ENCODE assay signal across 8 cellular contexts in the genomic region with DNA sequence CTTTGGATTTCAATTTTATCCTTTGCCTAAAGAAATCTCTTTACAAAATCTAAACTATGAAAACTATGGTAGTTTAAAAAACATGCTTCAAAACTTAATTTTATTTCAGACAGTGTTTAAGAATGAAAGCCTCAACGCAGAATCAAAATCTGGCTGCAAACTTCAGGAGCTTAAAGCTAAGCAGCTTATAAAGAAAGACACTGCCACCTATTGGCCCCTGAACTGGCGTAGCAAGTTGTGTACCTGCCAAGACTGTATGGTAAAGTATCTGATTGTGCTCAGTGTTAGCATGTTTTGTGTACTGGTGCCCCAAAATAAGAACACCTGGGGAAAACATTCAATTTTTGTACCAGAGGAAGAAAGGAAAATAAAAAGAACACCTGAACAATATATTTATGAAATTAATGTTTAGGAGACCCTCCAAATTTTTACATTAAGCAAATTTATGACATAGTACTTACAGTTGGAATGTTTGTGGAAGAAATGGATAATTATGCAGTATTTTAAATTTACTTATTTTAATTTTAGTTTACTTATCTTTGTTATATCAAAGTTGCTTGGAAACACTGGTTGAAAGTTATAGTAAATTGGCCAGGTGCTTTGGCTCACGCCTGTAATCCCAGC. TPM values are rescaled to one million over a fixed set of nuclear protein-coding genes. Genes with fewer than 3 reads are reported as not detected.
A peak's percentile ranks its signal among the peaks of the same experiment; 100 is the strongest.
DNase-seq lines count a peak whose midpoint lies in the region; ATAC-seq, FAIRE-seq and TF ChIP-seq lines count a peak whose summit lies in the region.

No MANE protein-coding gene starts in this region.

- POLR2A ChIA-PET in GM12878 (lab: Charles Lee), result interaction anchor here (0.6 to 0.7 kb wide), 3 partner anchors 105 to 660 kb away, joined by 3 to 5 read pairs (median 3); no protein-coding TSS in a partner anchor

- H3K27ac ChIP-seq in BLaER1 treated with 17β-estradiol and CSF1 and Interleukin-3, amounts not matched to agents 10 nM and 100 nM, result peak overlapping the region in 6 of 11 experiments; percentile 54 to 92 (median 76); a peak in 12 of 22 replicates
- no peak overlapping the region for H3K27ac ChIP-seq in KMS-11
- H3K27ac ChIP-seq in GM12878 (ENCODE audit: control insufficient read depth, insufficient read depth), result no peak overlapping the region
- no peak overlapping the region for H3K27ac ChIP-seq in upper lobe of right lung

- intact Hi-C loops in GM12878 (cut with micrococcal nuclease; ENCODE audit: unreplicated experiment) (loop anchor here (1.0 to 5.0 kb wide), 3 partner anchors 80 to 267 kb away; no protein-coding TSS in a partner anchor), upper lobe of right lung (cut with DNase I) (no loop called here)

- TF ChIP-seq EP300 in GM12878 (IDR thresholded peaks at IDR 0.05; ENCODE audit: borderline replicate concordance in 1 of 2, control insufficient read depth in 1 of 2, low read depth in 2 of 2, low read length in 2 of 2), result no peak

- in situ Hi-C loops in GM12878 (cut with MboI), result loop anchor here (5.0 kb wide), 1 partner anchor 107 kb away; no protein-coding TSS in a partner anchor

- H3K4me2 ChIP-seq in BLaER1 treated with 17β-estradiol and CSF1 and Interleukin-3, amounts not matched to agents 10 nM and 100 nM, result peak overlapping the region in 8 of 11 experiments; percentile 59 to 76 (median 68); a peak in 16 of 22 replicates
- H3K4me2 ChIP-seq in KMS-11, result no peak overlapping the region
- no peak overlapping the region for H3K4me2 ChIP-seq in GM12878 (ENCODE audit: control insufficient read depth, insufficient read depth)

- peaks cover 76 to 90% (median 78%) of the 10 kb centered on the region in 11 experiments for H3K36me3 ChIP-seq in BLaER1 treated with 17β-estradiol and CSF1 and Interleukin-3, amounts not matched to agents 10 nM and 100 nM
- no peaks in the 10 kb centered on the region for H3K36me3 ChIP-seq in KMS-11 (ENCODE audit: insufficient read depth)
- H3K36me3 ChIP-seq in GM12878 (ENCODE audit: control insufficient read depth in 2 of 2, insufficient read depth in 2 of 2, low read length in 1 of 2), result peaks cover 6 to 13% of the 10 kb centered on the region in 2 experiments
- H3K36me3 ChIP-seq in upper lobe of right lung, result peaks cover 95% of the 10 kb centered on the region

- CTCF ChIA-PET in GM12878 (lab: Yijun Ruan, JAX), result interaction anchor here (0.6 to 2.7 kb wide), 31 partner anchors 11 to 412 kb away, joined by 3 to 51 read pairs (median 4); a partner anchor contains a TSS

- no peak overlapping the region for H3K4me3 ChIP-seq in BLaER1 treated with 17β-estradiol and CSF1 and Interleukin-3, amounts not matched to agents 10 nM and 100 nM
- H3K4me3 ChIP-seq in KMS-11 (IDR thresholded peaks at IDR 0.05; ENCODE audit: insufficient read depth, low read depth, low read length) (no peak overlapping the region), GM12878 (no peak overlapping the region), upper lobe of right lung (no peak overlapping the region)

- 70% methylated on average over 3 of the region's 3 CpGs for WGBS in GM12878 (ENCODE audit: insufficient coverage, insufficient replicate concordance, low lambda C conversion rate, missing lambda C conversion rate)

- RAD21 ChIA-PET in GM12878 (lab: Charles Lee; ENCODE audit: unreplicated experiment), result interaction anchor here (0.6 to 3.7 kb wide), 14 partner anchors 13 to 449 kb away, joined by 3 to 40 read pairs (median 3); a partner anchor contains a TSS

- no TSS peak for BruUV-seq in GM12878 (replicated peaks; lab: Mats Ljungman, UMichigan)

- no peaks in the 10 kb centered on the region for H3K9me3 ChIP-seq in BLaER1 treated with 17β-estradiol and CSF1 and Interleukin-3, amounts not matched to agents 10 nM and 100 nM (replicated peaks in 1 of 11)
- H3K9me3 ChIP-seq in GM12878 (replicated peaks; ENCODE audit: control insufficient read depth, insufficient read depth, low read length) (no peaks in the 10 kb centered on the region), upper lobe of right lung (no peaks in the 10 kb centered on the region)

- peak; percentile 58 for TF ChIP-seq CTCF in KMS-11 (conservative IDR thresholded peaks at IDR 0.05; ENCODE audit: low read depth, low read length)
- TF ChIP-seq CTCF in GM12878 (IDR thresholded peaks at IDR 0.05 in 2 of 3, conservative IDR thresholded peaks at IDR 0.05 in 1 of 3; ENCODE audit: control insufficient read depth in 2 of 3, extremely low read depth in 1 of 3, insufficient read depth in 1 of 3, low read depth in 3 of 3, low read length in 3 of 3), result peak; percentile 74 to 87 (median 75)
- TF ChIP-seq CTCF in upper lobe of right lung (IDR thresholded peaks at IDR 0.05), result peak; percentile 58

- peak; percentile 98 for ATAC-seq in GM12878
- peak; percentile 85 for ATAC-seq in upper lobe of right lung
- ATAC-seq in GM18873 (IDR thresholded peaks at IDR 0.05; ENCODE audit: low FRiP score, unreplicated experiment), result no peak

- peak; percentile 25 for DNase-seq in GM18507 (ENCODE audit: extremely low spot score, insufficient read length, low read depth)
- DNase-seq in RKO (ENCODE audit: low spot score), result peak; percentile 71
- DNase-seq in GM12878 (ENCODE audit: low read depth, low spot score), result no peak
- DNase-seq in left kidney (ENCODE audit: low read depth, low spot score), result peak; percentile 76
- DNase-seq in upper lobe of right lung, result peak; percentile 29

- H3K27me3 ChIP-seq in BLaER1 treated with 17β-estradiol and CSF1 and Interleukin-3, amounts not matched to agents 10 nM and 100 nM, result no peaks in the 10 kb centered on the region
- no peaks in the 10 kb centered on the region for H3K27me3 ChIP-seq in KMS-11 (ENCODE audit: insufficient read depth, low read depth)
- H3K27me3 ChIP-seq in GM12878 (replicated peaks in 1 of 2; ENCODE audit: control insufficient read depth in 2 of 2, insufficient read depth in 2 of 2, low read length in 1 of 2), result no peaks in the 10 kb centered on the region
- H3K27me3 ChIP-seq in upper lobe of right lung, result no peaks in the 10 kb centered on the region

- H3K4me1 ChIP-seq in BLaER1 treated with 17β-estradiol and CSF1 and Interleukin-3, amounts not matched to agents 10 nM and 100 nM, result peaks cover 0 to 34% (median 25%) of the 10 kb centered on the region in 10 experiments; a peak in 17 of 20 replicates
- H3K4me1 ChIP-seq in KMS-11 (ENCODE audit: low read depth, poor library complexity, severe bottlenecking) (no peaks in the 10 kb centered on the region), GM12878 (ENCODE audit: control insufficient read depth, insufficient read depth, low read length) (no peaks in the 10 kb centered on the region), upper lobe of right lung (no peaks in the 10 kb centered on the region)

- H4K20me1 ChIP-seq in BLaER1 treated with 17β-estradiol and CSF1 and Interleukin-3, amounts not matched to agents 10 nM and 100 nM, result peaks cover 0 to 4% (median 0%) of the 10 kb centered on the region in 11 experiments; a peak in 3 of 22 replicates
- no peaks in the 10 kb centered on the region for H4K20me1 ChIP-seq in KMS-11 (ENCODE audit: insufficient read depth)
- H4K20me1 ChIP-seq in GM12878 (ENCODE audit: control insufficient read depth, insufficient read depth), result no peaks in the 10 kb centered on the region

- FAIRE-seq in GM18507 (lab: Jason Lieb, UNC), result peak; percentile 80
- FAIRE-seq in GM12878 (lab: Jason Lieb, UNC), result no peak

- H3K9ac ChIP-seq in BLaER1 treated with 17β-estradiol and CSF1 and Interleukin-3, amounts not matched to agents 10 nM and 100 nM, result peak overlapping the region in 4 of 11 experiments; percentile 44 to 73 (median 50); a peak in 5 of 22 replicates
- H3K9ac ChIP-seq in KMS-11 (no peak overlapping the region), GM12878 (ENCODE audit: control insufficient read depth, insufficient read depth, low read length) (no peak overlapping the region)

- SMC1A ChIA-PET in GM12878 (lab: Charles Lee; ENCODE audit: uncharacterized antibody, unreplicated experiment), result interaction anchor here (0.6 to 1.8 kb wide), 22 partner anchors 9 to 673 kb away, joined by 3 to 24 read pairs (median 3); a partner anchor contains a TSS

- TF ChIP-seq POLR2A in GM12878 (IDR thresholded peaks at IDR 0.05; ENCODE audit: low read depth, low read length), result no peak

- no peaks in the 10 kb centered on the region for H3K79me2 ChIP-seq in KMS-11 (ENCODE audit: insufficient read depth, low read depth)
- no peaks in the 10 kb centered on the region for H3K79me2 ChIP-seq in GM12878 (ENCODE audit: control insufficient read depth, insufficient read depth, low read length)

- TF ChIP-seq RAD21 in GM12878 (IDR thresholded peaks at IDR 0.05; ENCODE audit: insufficient read depth, low read depth, low read length), result peak; percentile 84

- H2AFZ ChIP-seq in KMS-11 (ENCODE audit: low read depth) (no peak overlapping the region), GM12878 (ENCODE audit: control insufficient read depth, low read depth, low read length) (no peak overlapping the region)

RNA-seq across cellular contexts. Expression of a gene that starts 12.2 kb away (rescaled TPM):
- total RNA-seq in GM12878 (2013; cell fraction: nucleolus; rRNA removed), result 19.5 and 23.5 TPM in 2 replicates
- 59.5 and 60.0 TPM in 2 replicates for total RNA-seq in GM12878 (2014; rRNA removed)
- total RNA-seq in GM12878 (2014; rRNA removed; fragmentation: Illumina TruSeq; extraction: Trizol), result 32.2 and 33.4 TPM in 2 replicates
- total RNA-seq in GM12878 (2021), result 33.1 and 36.6 TPM in 2 replicates
- 20.3 TPM for polyA plus RNA-seq in GM12878 (2011; ENCODE audit: low read depth)
- 85.6 and 99.2 TPM in 2 replicates for polyA plus RNA-seq in GM12878 (2011; rRNA removed)
- polyA plus RNA-seq in GM12878 (2011; cell fraction: cytosol; rRNA removed), result 53.5 and 53.8 TPM in 2 replicates
- 40.5 and 45.1 TPM in 2 replicates for polyA plus RNA-seq in GM12878 (2011; cell fraction: nucleus; rRNA removed)
- 23.0 and 28.6 TPM in 2 replicates for polyA plus RNA-seq in GM12878 (2012)
- polyA plus RNA-seq in GM12878 (2014; fragmentation: Illumina TruSeq; extraction: Trizol), result 47.3 and 59.0 TPM in 2 replicates
- 10 to 100 TPM; 14.3 to 20.8 TPM for polyA plus RNA-seq in GM12878 (2014; fragmentation: Nextera tagmentation; extraction: Ambion mirVana)
- polyA plus RNA-seq in GM12878 (2014; rRNA removed), result 52.6 and 67.0 TPM in 2 replicates
- 10 to 100 TPM; 63.3 to 66.7 TPM for polyA plus RNA-seq in GM12878 (2016; fragmentation: Nextera tagmentation; extraction: Ambion mirVana)
- polyA minus RNA-seq in GM12878 (2011; rRNA and poly(A)+ RNA removed), result 42.2 and 43.7 TPM in 2 replicates
- polyA minus RNA-seq in GM12878 (2011; cell fraction: cytosol; rRNA and poly(A)+ RNA removed), result 26.9 and 29.5 TPM in 2 replicates
- 22.7 and 26.8 TPM in 2 replicates for polyA minus RNA-seq in GM12878 (2011; cell fraction: nucleus; rRNA and poly(A)+ RNA removed)
- total RNA-seq in upper lobe of right lung, result 13.8 TPM

RNA-seq across cellular contexts. Expression of a gene that starts 12.3 kb away (rescaled TPM):
- 6.7 and 10.1 TPM in 2 replicates for total RNA-seq in GM12878 (2013; cell fraction: nucleolus; rRNA removed)
- total RNA-seq in GM12878 (2014; rRNA removed), result 33.4 and 37.0 TPM in 2 replicates
- total RNA-seq in GM12878 (2014; rRNA removed; fragmentation: Illumina TruSeq; extraction: Trizol), result 29.2 and 32.6 TPM in 2 replicates
- 18.5 and 21.6 TPM in 2 replicates for total RNA-seq in GM12878 (2021)
- polyA plus RNA-seq in GM12878 (2011; ENCODE audit: low read depth), result 4.7 TPM
- polyA plus RNA-seq in GM12878 (2011; rRNA removed), result 40.3 and 59.8 TPM in 2 replicates
- polyA plus RNA-seq in GM12878 (2011; cell fraction: cytosol; rRNA removed), result 12.3 and 14.2 TPM in 2 replicates
- 14.3 and 15.4 TPM in 2 replicates for polyA plus RNA-seq in GM12878 (2011; cell fraction: nucleus; rRNA removed)
- 13.2 and 14.7 TPM in 2 replicates for polyA plus RNA-seq in GM12878 (2012)
- polyA plus RNA-seq in GM12878 (2014; fragmentation: Illumina TruSeq; extraction: Trizol), result 27.2 and 30.5 TPM in 2 replicates
- 10 to 100 TPM; 25.9 to 31.2 TPM for polyA plus RNA-seq in GM12878 (2014; fragmentation: Nextera tagmentation; extraction: Ambion mirVana)
- polyA plus RNA-seq in GM12878 (2014; rRNA removed), result 34.5 and 35.2 TPM in 2 replicates
- 10 to 100 TPM; 53.6 to 59.0 TPM for polyA plus RNA-seq in GM12878 (2016; fragmentation: Nextera tagmentation; extraction: Ambion mirVana)
- 6.2 and 6.9 TPM in 2 replicates for polyA minus RNA-seq in GM12878 (2011; rRNA and poly(A)+ RNA removed)
- 5.7 and 7.5 TPM in 2 replicates for polyA minus RNA-seq in GM12878 (2011; cell fraction: cytosol; rRNA and poly(A)+ RNA removed)
- polyA minus RNA-seq in GM12878 (2011; cell fraction: nucleus; rRNA and poly(A)+ RNA removed), result 6.9 and 10.0 TPM in 2 replicates
- 10.5 TPM for total RNA-seq in upper lobe of right lung

RNA-seq across cellular contexts. Expression of a gene that starts 34.1 kb away (rescaled TPM):
- 16.2 and 18.2 TPM in 2 replicates for total RNA-seq in GM12878 (2013; cell fraction: nucleolus; rRNA removed)
- total RNA-seq in GM12878 (2014; rRNA removed), result 12.6 and 14.8 TPM in 2 replicates
- total RNA-seq in GM12878 (2014; rRNA removed; fragmentation: Illumina TruSeq; extraction: Trizol), result 10.9 and 14.4 TPM in 2 replicates
- 15.4 and 16.6 TPM in 2 replicates for total RNA-seq in GM12878 (2021)
- polyA plus RNA-seq in GM12878 (2011; ENCODE audit: low read depth), result 13.1 TPM
- polyA plus RNA-seq in GM12878 (2011; rRNA removed), result 29.5 and 34.7 TPM in 2 replicates
- polyA plus RNA-seq in GM12878 (2011; cell fraction: cytosol; rRNA removed), result 12.5 and 17.6 TPM in 2 replicates
- polyA plus RNA-seq in GM12878 (2011; cell fraction: nucleus; rRNA removed), result 8.6 and 12.3 TPM in 2 replicates
- 12.0 and 12.7 TPM in 2 replicates for polyA plus RNA-seq in GM12878 (2012)
- 16.0 and 24.1 TPM in 2 replicates for polyA plus RNA-seq in GM12878 (2014; fragmentation: Illumina TruSeq; extraction: Trizol)
- polyA plus RNA-seq in GM12878 (2014; fragmentation: Nextera tagmentation; extraction: Ambion mirVana), result 10 to 100 TPM; 33.4 to 34.5 TPM
- polyA plus RNA-seq in GM12878 (2014; rRNA removed), result 11.1 and 11.9 TPM in 2 replicates
- polyA plus RNA-seq in GM12878 (2016; fragmentation: Nextera tagmentation; extraction: Ambion mirVana), result 10 to 100 TPM; 26.5 to 30.1 TPM
- 12.7 and 13.1 TPM in 2 replicates for polyA minus RNA-seq in GM12878 (2011; rRNA and poly(A)+ RNA removed)
- polyA minus RNA-seq in GM12878 (2011; cell fraction: cytosol; rRNA and poly(A)+ RNA removed), result 0.94 and 7.8 TPM in 2 replicates
- 7.9 and 12.0 TPM in 2 replicates for polyA minus RNA-seq in GM12878 (2011; cell fraction: nucleus; rRNA and poly(A)+ RNA removed)
- 33.0 TPM for total RNA-seq in upper lobe of right lung

RNA-seq across cellular contexts. Expression of a gene that starts 34.5 kb away (rescaled TPM):
- 24.9 and 26.0 TPM in 2 replicates for total RNA-seq in GM12878 (2013; cell fraction: nucleolus; rRNA removed)
- 14.2 and 18.1 TPM in 2 replicates for total RNA-seq in GM12878 (2014; rRNA removed)
- 11.9 and 13.5 TPM in 2 replicates for total RNA-seq in GM12878 (2014; rRNA removed; fragmentation: Illumina TruSeq; extraction: Trizol)
- 12.1 and 12.5 TPM in 2 replicates for total RNA-seq in GM12878 (2021)
- polyA plus RNA-seq in GM12878 (2011; ENCODE audit: low read depth), result 15.7 TPM
- 51.9 and 59.0 TPM in 2 replicates for polyA plus RNA-seq in GM12878 (2011; rRNA removed)
- 34.8 and 37.1 TPM in 2 replicates for polyA plus RNA-seq in GM12878 (2011; cell fraction: cytosol; rRNA removed)
- 19.4 and 23.4 TPM in 2 replicates for polyA plus RNA-seq in GM12878 (2011; cell fraction: nucleus; rRNA removed)
- 17.4 and 18.1 TPM in 2 replicates for polyA plus RNA-seq in GM12878 (2012)
- polyA plus RNA-seq in GM12878 (2014; fragmentation: Illumina TruSeq; extraction: Trizol), result 10.3 and 13.8 TPM in 2 replicates
- 1 to 10 TPM; 3.1 to 5.2 TPM for polyA plus RNA-seq in GM12878 (2014; fragmentation: Nextera tagmentation; extraction: Ambion mirVana)
- 15.4 and 17.2 TPM in 2 replicates for polyA plus RNA-seq in GM12878 (2014; rRNA removed)
- 1 to 10 TPM; 7.7 to 8.0 TPM for polyA plus RNA-seq in GM12878 (2016; fragmentation: Nextera tagmentation; extraction: Ambion mirVana)
- polyA minus RNA-seq in GM12878 (2011; rRNA and poly(A)+ RNA removed), result 18.0 and 20.8 TPM in 2 replicates
- polyA minus RNA-seq in GM12878 (2011; cell fraction: cytosol; rRNA and poly(A)+ RNA removed), result 10.0 and 10.5 TPM in 2 replicates
- 10.6 and 13.4 TPM in 2 replicates for polyA minus RNA-seq in GM12878 (2011; cell fraction: nucleus; rRNA and poly(A)+ RNA removed)
- 34.2 TPM for total RNA-seq in upper lobe of right lung

Comparison
In these comparisons a context has a peak if more than half of its experiments do, and no peak if none do; other contexts are left out.
1. H3K27ac ChIP-seq: peak in BLaER1 treated with 17β-estradiol and CSF1 and Interleukin-3, amounts not matched to agents 10 nM and 100 nM (6 of 11); none in KMS-11 (single experiment), GM12878 (single experiment) and upper lobe of right lung (single experiment).
2. H3K4me2 ChIP-seq: peak in BLaER1 treated with 17β-estradiol and CSF1 and Interleukin-3, amounts not matched to agents 10 nM and 100 nM (8 of 11); none in KMS-11 (single experiment) and GM12878 (single experiment).
3. Peak in every context shown above with its lines, with median percentiles within 50 percentile points of each other: CTCF ChIP-seq.